Comparison of ENCODE assay signal across 26 cellular contexts in genomic region chr15:84001037-84001436, GRCh38.
"Had no signal": no experiment of that assay in that cellular context is flagged by ENCODE, and none has a peak within 500 bp of the region (broad histone marks: within the 10 kb centered on the region; RNA-seq: fewer than 3 reads in every experiment).

No MANE protein-coding gene starts in this region.

- H3K27me3 ChIP-seq: esophagus squamous epithelium, neural progenitor cell, ovary, sigmoid colon, stomach, testis, tibial artery had no signal

- H3K36me3 ChIP-seq: esophagus squamous epithelium, neural progenitor cell, ovary, sigmoid colon, stomach, tibial artery had no signal

- ATAC-seq: effector memory CD8-positive, alpha-beta T cell; naive thymus-derived CD4-positive, alpha-beta T cell; psoas muscle; stimulated activated effector memory CD8-positive, alpha-beta T cell treated with anti-CD3 and anti-CD28 coated beads, Interleukin-12 subunit alpha, Interleukin-12 subunit beta, amount 100 ng/mL, for 72 hours had no signal

- H3K4me3 ChIP-seq: esophagus squamous epithelium, lung, neural progenitor cell, ovary, psoas muscle, sigmoid colon, stomach, testis, tibial artery had no signal

- H3K4me1 Mint-ChIP-seq: immature natural killer cell; mesothelial cell of epicardium; naive thymus-derived CD4-positive, alpha-beta T cell; neural progenitor cell; stimulated activated effector memory CD8-positive, alpha-beta T cell treated with anti-CD3 and anti-CD28 coated beads, Interleukin-12 subunit alpha, Interleukin-12 subunit beta, amount 100 ng/mL, for 72 hours had no signal

- H3K27ac ChIP-seq: esophagus squamous epithelium, neural progenitor cell, ovary, psoas muscle, sigmoid colon, stomach, testis, tibial artery had no signal

- H3K27ac Mint-ChIP-seq: effector memory CD8-positive, alpha-beta T cell; immature natural killer cell; mesothelial cell of epicardium; naive thymus-derived CD4-positive, alpha-beta T cell; nephron; neural progenitor cell; stimulated activated effector memory CD8-positive, alpha-beta T cell treated with anti-CD3 and anti-CD28 coated beads, Interleukin-12 subunit alpha, Interleukin-12 subunit beta, amount 100 ng/mL, for 72 hours; type B pancreatic cell had no signal

- H3K9me3 Mint-ChIP-seq: effector memory CD8-positive, alpha-beta T cell; nephron; neural progenitor cell; type B pancreatic cell had no signal

- H3K36me3 Mint-ChIP-seq: immature natural killer cell; mesothelial cell of epicardium; naive thymus-derived CD4-positive, alpha-beta T cell; neural progenitor cell; stimulated activated effector memory CD8-positive, alpha-beta T cell treated with anti-CD3 and anti-CD28 coated beads, Interleukin-12 subunit alpha, Interleukin-12 subunit beta, amount 100 ng/mL, for 72 hours; type B pancreatic cell had no signal

- H3K4me3 Mint-ChIP-seq: effector memory CD8-positive, alpha-beta T cell; immature natural killer cell; mesothelial cell of epicardium; naive thymus-derived CD4-positive, alpha-beta T cell; nephron; neural progenitor cell; stimulated activated effector memory CD8-positive, alpha-beta T cell treated with anti-CD3 and anti-CD28 coated beads, Interleukin-12 subunit alpha, Interleukin-12 subunit beta, amount 100 ng/mL, for 72 hours; type B pancreatic cell had no signal

- DNase-seq: cerebellar nuclear complex; cortex of kidney; effector memory CD8-positive, alpha-beta T cell; esophagus squamous epithelium; hypothalamus; immature natural killer cell; islet precursor cell; mesenchymal stem cell; naive thymus-derived CD4-positive, alpha-beta T cell; ovary; posterior cingulate gyrus; psoas muscle; right cardiac atrium; sigmoid colon; stimulated activated CD4-positive, alpha-beta T cell treated with anti-CD3 and anti-CD28 coated beads, Interleukin-2, amount 100 ng/mL, for 24 hours; stimulated activated CD4-positive, alpha-beta T cell treated with anti-CD3 and anti-CD28 coated beads, Interleukin-4, amount 100 ng/mL, for 24 hours; stimulated activated naive CD4-positive, alpha-beta T cell treated with Interleukin-2 at 50 U/mL for 16 hours; stomach; testis; tibial artery had no signal

- H3K4me1 ChIP-seq: esophagus squamous epithelium, neural progenitor cell, psoas muscle, sigmoid colon, stomach, testis had no signal

- H3K9me3 ChIP-seq: esophagus squamous epithelium, psoas muscle, sigmoid colon, stomach, testis, tibial artery had no signal
